ENCODE assay signal across 8 cellular contexts in genomic region chr15:85318048-85318731, GRCh38.
DNase-seq lines count a peak whose midpoint lies in the region; ATAC-seq and TF ChIP-seq lines count a peak whose summit lies in the region.

No MANE protein-coding gene starts in this region.

- H3K4me1 ChIP-seq in mucosa of rectum (ENCODE audit: control insufficient read depth in 2 of 2, insufficient read depth in 2 of 2, low read length in 2 of 2) (peaks cover 26 to 30% of the 10 kb centered on the region in 2 donors), BE2C (peaks cover 7% of the 10 kb centered on the region; the same call in 1 of the 2 replicates)

- peak; percentile 73 for ATAC-seq in activated CD4-positive, alpha-beta T cell treated with anti-CD3 and anti-CD28 coated beads for 36 hours
- peak; percentile 88 for ATAC-seq in GM21381 (IDR thresholded peaks at IDR 0.05; ENCODE audit: unreplicated experiment)
- ATAC-seq in HG03558 (IDR thresholded peaks at IDR 0.05; ENCODE audit: extremely low read depth, unreplicated experiment), result peak; percentile 82
- ATAC-seq in activated T-cell treated with anti-CD3 and anti-CD28 coated beads, Interleukin-2, amount 50 U/mL, for 72 hours (replicated peaks in 1 of 2), result peak; percentile 80 to 82

- H3K36me3 ChIP-seq in mucosa of rectum (ENCODE audit: control insufficient read depth in 2 of 2, insufficient read depth in 2 of 2, low read length in 2 of 2) (no peaks in the 10 kb centered on the region), BE2C (no peaks in the 10 kb centered on the region)

- intact Hi-C loops in activated CD4-positive, alpha-beta T cell treated with anti-CD3 and anti-CD28 coated beads for 36 hours (cut with DNase I, micrococcal nuclease), result loop anchor here (5.0 to 10.0 kb wide), 3 partner anchors 94 to 267 kb away; no protein-coding TSS in a partner anchor
- intact Hi-C loops in dorsolateral prefrontal cortex (cut with DNase I), result no loop called here

- peak overlapping the region; percentile 11 for H3K4me3 Mint-ChIP-seq in activated CD4-positive, alpha-beta T cell treated with anti-CD3 and anti-CD28 coated beads for 36 hours
- peak overlapping the region; percentile 32 to 51 for H3K4me3 Mint-ChIP-seq in activated T-cell treated with anti-CD3 and anti-CD28 coated beads, Interleukin-2, amount 50 U/mL, for 72 hours

- H3K27ac Mint-ChIP-seq in activated CD4-positive, alpha-beta T cell treated with anti-CD3 and anti-CD28 coated beads for 36 hours, result peak overlapping the region; percentile 33
- H3K27ac Mint-ChIP-seq in activated T-cell treated with anti-CD3 and anti-CD28 coated beads, Interleukin-2, amount 50 U/mL, for 72 hours, result no peak overlapping the region

- peak overlapping the region; percentile 42 to 49 for H3K9ac ChIP-seq in mucosa of rectum (ENCODE audit: low read depth in 1 of 2, low read length in 2 of 2)

- CTCF ChIA-PET in activated CD4-positive, alpha-beta T cell treated with anti-CD3 and anti-CD28 coated beads for 36 hours (lab: Charles Lee), result interaction anchor here (0.9 to 2.4 kb wide), 6 partner anchors 12 to 92 kb away, joined by 3 to 14 read pairs (median 4); no protein-coding TSS in a partner anchor

- H3K27ac ChIP-seq in mucosa of rectum (ENCODE audit: low read depth in 2 of 2, low read length in 2 of 2), result peak overlapping the region; percentile 83 to 90
- H3K27ac ChIP-seq in dorsolateral prefrontal cortex, result no peak overlapping the region

- POLR2A ChIA-PET in activated CD4-positive, alpha-beta T cell treated with anti-CD3 and anti-CD28 coated beads for 36 hours (lab: Charles Lee), result interaction anchor here (0.6 to 2.5 kb wide), 3 partner anchors 12 to 30 kb away, joined by 3 to 12 read pairs (median 3); no protein-coding TSS in a partner anchor

- no peaks in the 10 kb centered on the region for H3K27me3 Mint-ChIP-seq in activated CD4-positive, alpha-beta T cell treated with anti-CD3 and anti-CD28 coated beads for 36 hours
- no peaks in the 10 kb centered on the region for H3K27me3 Mint-ChIP-seq in activated T-cell treated with anti-CD3 and anti-CD28 coated beads, Interleukin-2, amount 50 U/mL, for 72 hours (ENCODE audit: low read depth)

- peaks cover 53% of the 10 kb centered on the region for H3K4me1 Mint-ChIP-seq in activated CD4-positive, alpha-beta T cell treated with anti-CD3 and anti-CD28 coated beads for 36 hours
- H3K4me1 Mint-ChIP-seq in activated T-cell treated with anti-CD3 and anti-CD28 coated beads, Interleukin-2, amount 50 U/mL, for 72 hours (ENCODE audit: low read depth), result peaks cover 57% of the 10 kb centered on the region

- H3K4me3 ChIP-seq in mucosa of rectum (ENCODE audit: low read length in 2 of 2), result no peak overlapping the region
- H3K4me3 ChIP-seq in dorsolateral prefrontal cortex, result no peak overlapping the region
- H3K4me3 ChIP-seq in BE2C (ENCODE audit: low read depth, low read length), result no peak overlapping the region

- H3K27me3 ChIP-seq in mucosa of rectum (ENCODE audit: control insufficient read depth in 2 of 2, insufficient read depth in 2 of 2, low read length in 2 of 2) (no peaks in the 10 kb centered on the region), dorsolateral prefrontal cortex (peaks cover 0 to 3% (median 0%) of the 10 kb centered on the region in 45 donors), BE2C (no peaks in the 10 kb centered on the region)

- TF ChIP-seq CTCF in dorsolateral prefrontal cortex (IDR thresholded peaks at IDR 0.05 in 54 of 56, conservative IDR thresholded peaks at IDR 0.05 in 2 of 56; ENCODE audit: low read depth in 1 of 56, partially characterized antibody in 56 of 56) (no peak), BE2C (IDR thresholded peaks at IDR 0.05; ENCODE audit: low read depth, low read length) (no peak)

- H3K36me3 Mint-ChIP-seq in activated CD4-positive, alpha-beta T cell treated with anti-CD3 and anti-CD28 coated beads for 36 hours (ENCODE audit: low read depth), result peaks cover 1% of the 10 kb centered on the region
- H3K36me3 Mint-ChIP-seq in activated T-cell treated with anti-CD3 and anti-CD28 coated beads, Interleukin-2, amount 50 U/mL, for 72 hours (ENCODE audit: insufficient read depth in 2 of 2), result peaks cover 3% of the 10 kb centered on the region in 2 donors

- peaks cover 3% of the 10 kb centered on the region for H3K9me3 Mint-ChIP-seq in activated CD4-positive, alpha-beta T cell treated with anti-CD3 and anti-CD28 coated beads for 36 hours (ENCODE audit: low read depth)
- H3K9me3 Mint-ChIP-seq in activated T-cell treated with anti-CD3 and anti-CD28 coated beads, Interleukin-2, amount 50 U/mL, for 72 hours, result peaks cover 0 to 1% of the 10 kb centered on the region in 2 donors

- DNase-seq in activated CD4-positive, alpha-beta T cell treated with anti-CD3 and anti-CD28 coated beads for 36 hours, result peak; percentile 40
- DNase-seq in activated CD4-positive, alpha-beta T cell treated with anti-CD3 and anti-CD28 coated beads, Interleukin-2, amount 50 U/mL, for 1 hour, result no peak
- DNase-seq in activated T-cell treated with anti-CD3 and anti-CD28 coated beads, Interleukin-2, amount 50 U/mL, for 72 hours, result peak; percentile 21 to 38
- DNase-seq in dorsolateral prefrontal cortex, result no peak
- DNase-seq in BE2C, result no peak

- H3K9me3 ChIP-seq in mucosa of rectum (ENCODE audit: control insufficient read depth in 2 of 2, low read length in 2 of 2), result no peaks in the 10 kb centered on the region
- no peaks in the 10 kb centered on the region for H3K9me3 ChIP-seq in BE2C

Comparison
In these comparisons a context has a peak if more than half of its experiments do, and no peak if none do; other contexts are left out.
1. DNase-seq: peak in activated CD4-positive, alpha-beta T cell treated with anti-CD3 and anti-CD28 coated beads for 36 hours (single experiment) and activated T-cell treated with anti-CD3 and anti-CD28 coated beads, Interleukin-2, amount 50 U/mL, for 72 hours (2 of 2); none in activated CD4-positive, alpha-beta T cell treated with anti-CD3 and anti-CD28 coated beads, Interleukin-2, amount 50 U/mL, for 1 hour (single experiment), dorsolateral prefrontal cortex (0 of 10) and BE2C (single experiment).
2. H3K27ac ChIP-seq: peak in mucosa of rectum (2 of 2); none in dorsolateral prefrontal cortex (0 of 59).
3. intact Hi-C loops: an anchor here in activated CD4-positive, alpha-beta T cell treated with anti-CD3 and anti-CD28 coated beads for 36 hours (5.0 to 10.0 kb wide); none called in dorsolateral prefrontal cortex.
4. Peak in every context shown above with its lines, with median percentiles within 50 percentile points of each other: ATAC-seq.